Comparison of ENCODE assay signal across 10 cellular contexts in genomic region chr6:111710911-111711310, GRCh38.
A peak's percentile ranks its signal among the peaks of the same experiment; 100 is the strongest.
DNase-seq lines count a peak whose midpoint lies in the region; ATAC-seq and TF ChIP-seq lines count a peak whose summit lies in the region.
"Had no signal": no experiment of that assay in that cellular context is flagged by ENCODE, and none has a peak within 500 bp of the region (broad histone marks: within the 10 kb centered on the region; RNA-seq: fewer than 3 reads in every experiment).

No MANE protein-coding gene starts in this region.

- no peak for ATAC-seq in natural killer cell

- H3K27ac ChIP-seq in caudate nucleus (ENCODE audit: low read depth, low read length) (peak overlapping the region; percentile 64), uterus (peak overlapping the region; percentile 62 to 76)

- H3K4me3 ChIP-seq in uterus: no peak overlapping the region
- H3K4me3 ChIP-seq: BLaER1 treated with 17β-estradiol and CSF1 and Interleukin-3, amounts not matched to agents 10 nM and 100 nM had no signal

- H3K4me3 Mint-ChIP-seq in activated naive CD4-positive, alpha-beta T cell treated with anti-CD3 and anti-CD28 coated beads, Interleukin-2, amount 50 U/mL, for 24 hours: peak overlapping the region; percentile 37
- H3K4me3 Mint-ChIP-seq in natural killer cell: peak overlapping the region; percentile 42

- no peaks in the 10 kb centered on the region for H3K27me3 ChIP-seq in uterus
- H3K27me3 ChIP-seq: BLaER1 treated with 17β-estradiol and CSF1 and Interleukin-3, amounts not matched to agents 10 nM and 100 nM had no signal

- H3K4me1 Mint-ChIP-seq in activated naive CD4-positive, alpha-beta T cell treated with anti-CD3 and anti-CD28 coated beads, Interleukin-2, amount 50 U/mL, for 24 hours: peaks cover 75% of the 10 kb centered on the region
- H3K4me1 Mint-ChIP-seq in natural killer cell: peaks cover 62 to 70% of the 10 kb centered on the region in 2 donors

- no peaks in the 10 kb centered on the region for H3K27me3 Mint-ChIP-seq in activated naive CD4-positive, alpha-beta T cell treated with anti-CD3 and anti-CD28 coated beads, Interleukin-2, amount 50 U/mL, for 24 hours
- no peaks in the 10 kb centered on the region for H3K27me3 Mint-ChIP-seq in natural killer cell (ENCODE audit: low read depth in 2 of 2)

- intact Hi-C loops in natural killer cell (cut with micrococcal nuclease): loop anchor here (1.0 to 2.0 kb wide), 6 partner anchors 93 to 452 kb away; partner anchors contain the start of gene FYN
- intact Hi-C loops in uterus (cut with DNase I; ENCODE audit: low total_unique reads): loop anchor here (2.0 to 10.0 kb wide), 3 partner anchors 164 to 336 kb away; partner anchors contain the start of gene FYN

- TF ChIP-seq POLR2A in uterus (IDR thresholded peaks at IDR 0.05): no peak

- no peaks in the 10 kb centered on the region for H3K9me3 Mint-ChIP-seq in activated naive CD4-positive, alpha-beta T cell treated with anti-CD3 and anti-CD28 coated beads, Interleukin-2, amount 50 U/mL, for 24 hours
- H3K9me3 Mint-ChIP-seq in natural killer cell: no peaks in the 10 kb centered on the region

- peaks cover 40% of the 10 kb centered on the region for H3K36me3 Mint-ChIP-seq in activated naive CD4-positive, alpha-beta T cell treated with anti-CD3 and anti-CD28 coated beads, Interleukin-2, amount 50 U/mL, for 24 hours
- peaks cover 19% of the 10 kb centered on the region for H3K36me3 Mint-ChIP-seq in natural killer cell

- no peaks in the 10 kb centered on the region for H3K4me1 ChIP-seq in uterus

- no peaks in the 10 kb centered on the region for H3K36me3 ChIP-seq in uterus

- DNase-seq in activated naive CD4-positive, alpha-beta T cell (lab: John Stamatoyannopoulos, UW): no peak
- DNase-seq in caudate nucleus (lab: John Stamatoyannopoulos, UW) (no peak), natural killer cell (no peak), uterus (no peak), NCI-H1930 (lab: John Stamatoyannopoulos, UW) (no peak), mesenteric fat pad (ENCODE audit: low spot score) (no peak), GM10266 (ENCODE audit: extremely low spot score) (no peak)
- DNase-seq: MV-4-11 had no signal

- peak overlapping the region; percentile 86 for H3K27ac Mint-ChIP-seq in activated naive CD4-positive, alpha-beta T cell treated with anti-CD3 and anti-CD28 coated beads, Interleukin-2, amount 50 U/mL, for 24 hours
- peak overlapping the region; percentile 98 to 100 for H3K27ac Mint-ChIP-seq in natural killer cell

- no peaks in the 10 kb centered on the region for H3K9me3 ChIP-seq in uterus
- H3K9me3 ChIP-seq: BLaER1 treated with 17β-estradiol and CSF1 and Interleukin-3, amounts not matched to agents 10 nM and 100 nM had no signal

- TF ChIP-seq CTCF in natural killer cell (IDR thresholded peaks at IDR 0.05) (no peak), uterus (IDR thresholded peaks at IDR 0.05) (no peak), GM10266 (IDR thresholded peaks at IDR 0.05; ENCODE audit: control insufficient read depth, insufficient read depth, low read depth, missing control alignments) (no peak)
